ENCODE assay signal across 8 cellular contexts in the genomic region with DNA sequence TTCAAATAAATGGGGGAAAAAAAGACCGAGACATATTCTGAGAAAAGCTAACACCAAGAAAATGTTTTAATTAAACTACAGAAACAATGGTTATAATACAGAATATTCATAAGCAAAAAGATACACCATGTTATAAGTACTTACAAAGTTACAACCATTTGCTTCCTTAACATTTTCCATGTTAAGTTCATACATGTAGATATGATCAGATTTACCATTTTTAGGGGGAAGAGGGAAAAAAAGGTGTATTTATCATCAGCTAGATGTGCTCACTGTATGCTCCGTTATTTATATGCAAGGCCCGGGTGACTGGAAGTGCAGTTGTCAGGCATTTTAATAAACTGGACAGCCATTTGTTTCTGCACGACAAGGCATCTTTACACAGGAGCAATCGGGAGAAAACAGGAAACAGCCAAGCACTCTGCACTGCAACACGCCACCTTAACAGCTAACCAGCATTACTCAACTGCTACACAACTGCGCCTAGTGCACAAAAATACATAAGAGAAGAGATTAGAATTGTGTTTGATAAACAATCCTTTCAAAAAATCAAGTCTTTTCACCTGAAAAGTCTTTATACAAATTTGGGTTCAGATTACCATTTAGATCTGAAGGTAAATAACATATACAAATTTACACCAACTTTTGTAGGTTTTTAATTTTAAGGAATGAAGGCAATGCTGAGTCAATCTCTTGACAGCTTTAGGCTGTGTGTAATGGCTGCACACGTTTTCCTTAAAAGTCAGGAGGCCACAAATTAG. TPM values are rescaled to one million over a fixed set of nuclear protein-coding genes. Genes with fewer than 3 reads are reported as not detected.
DNase-seq lines count a peak whose midpoint lies in the region; ATAC-seq and TF ChIP-seq lines count a peak whose summit lies in the region.

No MANE protein-coding gene starts in this region.

- H3K9me3 Mint-ChIP-seq in CD4-positive, CD25-positive, alpha-beta regulatory T cell, result peaks cover 0 to 3% (median 0%) of the 10 kb centered on the region in 7 donors
- no peaks in the 10 kb centered on the region for H3K9me3 Mint-ChIP-seq in mesothelial cell of epicardium

- peaks cover 43% of the 10 kb centered on the region for H3K36me3 Mint-ChIP-seq in CD4-positive, CD25-positive, alpha-beta regulatory T cell
- H3K36me3 Mint-ChIP-seq in mesothelial cell of epicardium, result peaks cover 36% of the 10 kb centered on the region

- no peaks in the 10 kb centered on the region for H3K9me3 ChIP-seq in CD4-positive, CD25-positive, alpha-beta regulatory T cell (ENCODE audit: control insufficient read depth in 2 of 2, low read length in 2 of 2)
- no peaks in the 10 kb centered on the region for H3K9me3 ChIP-seq in Karpas-422 (ENCODE audit: low read length)
- H3K9me3 ChIP-seq in adrenal gland (replicated peaks in 1 of 3), result no peaks in the 10 kb centered on the region

- peaks cover 27% of the 10 kb centered on the region for H4K20me1 ChIP-seq in Karpas-422 (ENCODE audit: insufficient read depth, low read depth, low read length)

- peaks cover 10% of the 10 kb centered on the region for H3K27me3 Mint-ChIP-seq in CD4-positive, CD25-positive, alpha-beta regulatory T cell
- H3K27me3 Mint-ChIP-seq in mesothelial cell of epicardium (ENCODE audit: low read depth), result no peaks in the 10 kb centered on the region

- TF ChIP-seq CTCF in adrenal gland (IDR thresholded peaks at IDR 0.05) (no peak), mesothelial cell of epicardium (IDR thresholded peaks at IDR 0.05; ENCODE audit: unreplicated experiment) (no peak)

- peaks cover 77% of the 10 kb centered on the region for H3K4me1 ChIP-seq in CD4-positive, CD25-positive, alpha-beta regulatory T cell (ENCODE audit: control insufficient read depth, insufficient read depth, low read length, poor library complexity, severe bottlenecking)
- H3K4me1 ChIP-seq in Karpas-422 (ENCODE audit: low read length) (peaks cover 52% of the 10 kb centered on the region), adrenal gland (replicated peaks in 1 of 2) (peaks cover 32 to 68% of the 10 kb centered on the region in 2 donors)

- WGBS in adrenal gland, 4 donors, result 16 to 19% (median 19%) methylated on average over 8 of the region's 8 CpGs

- DNase-seq in CD4-positive, CD25-positive, alpha-beta regulatory T cell, result peak in 1 of 3 donors; percentile 64
- DNase-seq in Karpas-422 (peak; percentile 54), adrenal gland (no peak), mesothelial cell of epicardium (ENCODE audit: low spot score in 2 of 2, unreplicated experiment in 2 of 2) (no peak), NCI-H1105 (lab: John Stamatoyannopoulos, UW) (no peak), AG20443 (ENCODE audit: low spot score) (no peak)

- no peaks in the 10 kb centered on the region for H3K27me3 ChIP-seq in CD4-positive, CD25-positive, alpha-beta regulatory T cell (ENCODE audit: control insufficient read depth, insufficient read depth, low read length)
- H3K27me3 ChIP-seq in Karpas-422 (ENCODE audit: low read length) (no peaks in the 10 kb centered on the region), adrenal gland (no peaks in the 10 kb centered on the region)

- H3K36me3 ChIP-seq in CD4-positive, CD25-positive, alpha-beta regulatory T cell (ENCODE audit: control insufficient read depth, insufficient read depth, low read length), result peaks cover 50% of the 10 kb centered on the region
- H3K36me3 ChIP-seq in Karpas-422 (ENCODE audit: insufficient read depth, low read length) (peaks cover 43% of the 10 kb centered on the region), adrenal gland (replicated peaks in 1 of 2) (peaks cover 0 to 58% of the 10 kb centered on the region in 2 donors)

- TF ChIP-seq POLR2A in adrenal gland (IDR thresholded peaks at IDR 0.05), result no peak

- H3K27ac ChIP-seq in CD4-positive, CD25-positive, alpha-beta regulatory T cell (ENCODE audit: insufficient read depth, low read length, poor library complexity, severe bottlenecking), result peak overlapping the region; percentile 99
- H3K27ac ChIP-seq in Karpas-422 (ENCODE audit: low read length) (peak overlapping the region; percentile 91), adrenal gland (peak overlapping the region in 3 of 5 donors; percentile 10 to 99 (median 18))

- H2AFZ ChIP-seq in Karpas-422 (ENCODE audit: low read length), result no peak overlapping the region

- peaks cover 49% of the 10 kb centered on the region for H3K79me2 ChIP-seq in Karpas-422 (ENCODE audit: low read length)

- peaks cover 27 to 71% (median 57%) of the 10 kb centered on the region in 4 donors for H3K4me1 Mint-ChIP-seq in CD4-positive, CD25-positive, alpha-beta regulatory T cell
- H3K4me1 Mint-ChIP-seq in mesothelial cell of epicardium, result peaks cover 44% of the 10 kb centered on the region

- peak overlapping the region; percentile 98 for H3K9ac ChIP-seq in Karpas-422 (ENCODE audit: low read length)

- ATAC-seq in CD4-positive, CD25-positive, alpha-beta regulatory T cell (ENCODE audit: low read depth in 2 of 2), result no peak
- ATAC-seq in HG03432 (IDR thresholded peaks at IDR 0.05; ENCODE audit: unreplicated experiment) (no peak), HG03342 (IDR thresholded peaks at IDR 0.05; ENCODE audit: unreplicated experiment) (no peak)

- H3K27ac Mint-ChIP-seq in CD4-positive, CD25-positive, alpha-beta regulatory T cell, result peak overlapping the region; percentile 94 to 99 (median 99)
- peak overlapping the region; percentile 98 for H3K27ac Mint-ChIP-seq in mesothelial cell of epicardium

- peak overlapping the region; percentile 88 to 97 (median 96) for H3K4me3 Mint-ChIP-seq in CD4-positive, CD25-positive, alpha-beta regulatory T cell
- peak overlapping the region; percentile 98 for H3K4me3 Mint-ChIP-seq in mesothelial cell of epicardium

- intact Hi-C loops in adrenal gland (cut with DNase I), result no loop called here

- peak overlapping the region; percentile 87 for H3K4me2 ChIP-seq in Karpas-422 (ENCODE audit: low read depth, low read length, poor library complexity, severe bottlenecking)

- H3K9me2 ChIP-seq in Karpas-422 (replicated peaks; ENCODE audit: insufficient read depth, low read length), result no peaks in the 10 kb centered on the region

- peak overlapping the region; percentile 90 for H3K4me3 ChIP-seq in CD4-positive, CD25-positive, alpha-beta regulatory T cell (ENCODE audit: low read depth, low read length)
- H3K4me3 ChIP-seq in Karpas-422 (ENCODE audit: low read length), result peak overlapping the region; percentile 94
- H3K4me3 ChIP-seq in adrenal gland, result peak overlapping the region in 1 of 4 donors; percentile 83

RNA-seq across cellular contexts. Expression of gene SRSF2, which starts 2.9 kb away (rescaled TPM):
- 444 TPM for total RNA-seq in CD4-positive, CD25-positive, alpha-beta regulatory T cell
- 100 to 1,000 TPM in 1 of 4 donors, 10 to 100 TPM in 3; 86.0 to 113 (median 93.7) TPM for polyA plus RNA-seq in CD4-positive, CD25-positive, alpha-beta regulatory T cell
- total RNA-seq in Karpas-422 (2014; rRNA removed; shearing (Covaris generic); ENCODE audit: low replicate concordance), result 328 and 459 TPM in 2 replicates
- 100 to 1,000 TPM; 115 to 242 (median 212) TPM for total RNA-seq in adrenal gland
- polyA plus RNA-seq in adrenal gland, result 100 to 1,000 TPM; 103 to 269 (median 151) TPM
- total RNA-seq in mesothelial cell of epicardium, result 229 to 239 TPM (median 231 TPM) in 3 replicates

RNA-seq across cellular contexts. Expression of gene MFSD11, which starts 3.7 kb away (rescaled TPM):
- 45.6 TPM for total RNA-seq in CD4-positive, CD25-positive, alpha-beta regulatory T cell
- polyA plus RNA-seq in CD4-positive, CD25-positive, alpha-beta regulatory T cell, result 10 to 100 TPM; 22.3 to 38.5 (median 26.1) TPM
- total RNA-seq in Karpas-422 (2014; rRNA removed; shearing (Covaris generic); ENCODE audit: low replicate concordance), result 19.1 and 34.3 TPM in 2 replicates
- total RNA-seq in adrenal gland (10 to 100 TPM; 24.2 to 50.0 (median 31.8) TPM), mesothelial cell of epicardium (34.4 to 39.7 TPM (median 34.7 TPM) in 3 replicates)
- polyA plus RNA-seq in adrenal gland, result 10 to 100 TPM in 2 of 3 donors, 1 to 10 TPM in 1; 9.4 to 20.4 (median 11.8) TPM

RNA-seq across cellular contexts. Expression of gene METTL23, which starts 7.6 kb away (rescaled TPM):
- total RNA-seq in CD4-positive, CD25-positive, alpha-beta regulatory T cell, result 44.1 TPM
- 100 to 1,000 TPM; 130 to 175 (median 162) TPM for polyA plus RNA-seq in CD4-positive, CD25-positive, alpha-beta regulatory T cell
- total RNA-seq in Karpas-422 (2014; rRNA removed; shearing (Covaris generic); ENCODE audit: low replicate concordance), result 43.4 and 72.4 TPM in 2 replicates
- total RNA-seq in adrenal gland (10 to 100 TPM; 24.6 to 91.5 (median 37.7) TPM), mesothelial cell of epicardium (22.0 to 25.6 TPM (median 22.1 TPM) in 3 replicates)
- 10 to 100 TPM; 48.0 to 84.9 (median 54.5) TPM for polyA plus RNA-seq in adrenal gland

RNA-seq across cellular contexts. Expression of gene JMJD6, which starts 7.9 kb away (rescaled TPM):
- 124 TPM for total RNA-seq in CD4-positive, CD25-positive, alpha-beta regulatory T cell
- 10 to 100 TPM; 21.0 to 38.3 (median 33.6) TPM for polyA plus RNA-seq in CD4-positive, CD25-positive, alpha-beta regulatory T cell
- total RNA-seq in Karpas-422 (2014; rRNA removed; shearing (Covaris generic); ENCODE audit: low replicate concordance), result 16.2 and 20.5 TPM in 2 replicates
- total RNA-seq in adrenal gland (100 to 1,000 TPM in 1 of 8 donors, 10 to 100 TPM in 7; 23.5 to 105 (median 36.3) TPM), mesothelial cell of epicardium (15.2 to 17.4 TPM (median 15.7 TPM) in 3 replicates)
- polyA plus RNA-seq in adrenal gland, result 10 to 100 TPM; 53.7 to 66.9 (median 58.8) TPM

RNA-seq across cellular contexts. Expression of gene MXRA7, which starts 23.5 kb away (rescaled TPM):
- total RNA-seq in CD4-positive, CD25-positive, alpha-beta regulatory T cell, result 5.0 TPM
- 1 to 10 TPM; 2.2 to 8.8 (median 5.4) TPM for polyA plus RNA-seq in CD4-positive, CD25-positive, alpha-beta regulatory T cell
- 0.45 TPM in 1 of 2 replicates, not detected in the other for total RNA-seq in Karpas-422 (2014; rRNA removed; shearing (Covaris generic); ENCODE audit: low replicate concordance)
- 100 to 1,000 TPM; 200 to 541 (median 356) TPM for total RNA-seq in adrenal gland
- 100 to 1,000 TPM in 2 of 3 donors, 10 to 100 TPM in 1; 81.5 to 573 (median 167) TPM for polyA plus RNA-seq in adrenal gland
- total RNA-seq in mesothelial cell of epicardium, result 53.6 to 57.9 TPM (median 56.5 TPM) in 3 replicates

Comparison
In these comparisons a context has a peak if more than half of its experiments do, and no peak if none do; other contexts are left out.
1. H3K27ac ChIP-seq: peak in every context shown above with its lines; median percentile 99 in CD4-positive, CD25-positive, alpha-beta regulatory T cell; 91 in Karpas-422; 18 in adrenal gland.